Comparison of ENCODE assay signal across 24 cellular contexts in genomic region chrX:47177079-47177478, GRCh38.
"Had no signal": no experiment of that assay in that cellular context is flagged by ENCODE, and none has a peak within 500 bp of the region (broad histone marks: within the 10 kb centered on the region; RNA-seq: fewer than 3 reads in every experiment).

No MANE protein-coding gene starts in this region.

- H3K27me3 ChIP-seq: upper lobe of right lung had no signal

- H3K27me3 Mint-ChIP-seq: activated CD4-positive, alpha-beta memory T cell treated with anti-CD3 and anti-CD28 coated beads for 36 hours; activated naive CD8-positive, alpha-beta T cell; memory B cell; stimulated activated memory B cell treated with anti-CD40 and anti-IgM and Interleukin-4, amounts not matched to agents 10 μg/mL and 1 μg/mL and 100 μg/mL, for 72 hours had no signal

- H3K4me3 Mint-ChIP-seq: activated CD4-positive, alpha-beta memory T cell treated with anti-CD3 and anti-CD28 coated beads for 36 hours; activated naive CD8-positive, alpha-beta T cell; memory B cell; naive B cell; neural crest cell; stimulated activated memory B cell treated with anti-CD40 and anti-IgM and Interleukin-4, amounts not matched to agents 10 μg/mL and 1 μg/mL and 100 μg/mL, for 72 hours; T-cell; WTC11 had no signal

- H3K36me3 Mint-ChIP-seq: activated naive CD8-positive, alpha-beta T cell had no signal

- ATAC-seq: mucosa of descending colon; psoas muscle; right cardiac atrium; stimulated activated memory B cell treated with anti-CD40 and anti-IgM and Interleukin-4, amounts not matched to agents 10 μg/mL and 1 μg/mL and 100 μg/mL, for 72 hours; T-cell; WTC11 had no signal

- H3K27ac Mint-ChIP-seq: activated CD4-positive, alpha-beta memory T cell treated with anti-CD3 and anti-CD28 coated beads for 36 hours; stimulated activated memory B cell treated with anti-CD40 and anti-IgM and Interleukin-4, amounts not matched to agents 10 μg/mL and 1 μg/mL and 100 μg/mL, for 72 hours had no signal

- H3K4me1 Mint-ChIP-seq: memory B cell, neural crest cell, T-cell, WTC11 had no signal

- FAIRE-seq: endometrium, frontal cortex, keratinocyte, small intestine had no signal

- H3K4me1 ChIP-seq: left lung, psoas muscle, upper lobe of right lung had no signal

- DNase-seq: activated CD4-positive, alpha-beta memory T cell treated with anti-CD3 and anti-CD28 coated beads for 36 hours; activated CD4-positive, alpha-beta T cell treated with anti-CD3 and anti-CD28 coated beads for 4 hours; activated T-cell treated with anti-CD3 and anti-CD28 coated beads, Interleukin-2, amount 50 U/mL, for 48 hours; central memory CD4-positive, alpha-beta T cell; hypothalamus; mucosa of descending colon; naive B cell; psoas muscle; right cardiac atrium; small intestine; stimulated activated CD4-positive, alpha-beta T cell treated with anti-CD3 and anti-CD28 coated beads, Interleukin-4, amount 100 ng/mL, for 24 hours; T-cell; upper lobe of right lung had no signal

- H3K27ac ChIP-seq: coronary artery, left lung, psoas muscle, thoracic aorta, upper lobe of right lung had no signal

- H3K9me3 Mint-ChIP-seq: activated CD4-positive, alpha-beta memory T cell treated with anti-CD3 and anti-CD28 coated beads for 36 hours; memory B cell; naive B cell; neural crest cell; stimulated activated memory B cell treated with anti-CD40 and anti-IgM and Interleukin-4, amounts not matched to agents 10 μg/mL and 1 μg/mL and 100 μg/mL, for 72 hours; T-cell; WTC11 had no signal

- H3K9me3 ChIP-seq: left lung, mucosa of descending colon, psoas muscle, thoracic aorta, upper lobe of right lung had no signal

- H3K4me3 ChIP-seq: coronary artery, left lung, mucosa of descending colon, psoas muscle, thoracic aorta, upper lobe of right lung had no signal
